In the genomic region with DNA sequence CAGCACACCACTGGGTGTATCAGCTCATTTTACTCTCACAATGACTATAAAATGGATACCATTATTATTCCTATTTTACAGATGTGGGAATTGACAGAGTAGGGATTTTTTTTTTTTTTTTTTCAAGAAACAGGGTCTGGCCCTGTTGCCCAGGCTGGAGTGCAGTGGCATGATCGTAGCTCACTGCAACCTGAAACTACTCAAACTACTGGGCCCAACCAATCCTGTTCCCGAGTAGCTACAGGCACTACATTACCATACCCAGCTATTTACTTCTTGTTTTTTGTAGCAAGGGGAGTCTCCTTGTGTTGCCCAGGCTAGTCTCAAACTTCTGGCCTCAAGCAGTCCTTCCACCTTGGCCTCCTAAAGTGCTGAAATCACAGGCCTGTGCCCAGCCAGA, we compare ENCODE assay signal across 30 cellular contexts.
"Had no signal": no experiment of that assay in that cellular context is flagged by ENCODE, and none has a peak within 500 bp of the region (broad histone marks: within the 10 kb centered on the region; RNA-seq: fewer than 3 reads in every experiment).

No MANE protein-coding gene starts in this region.

- H3K27me3 ChIP-seq: adrenal gland had no signal

- H3K36me3 ChIP-seq: adrenal gland had no signal

- H3K4me3 ChIP-seq: adrenal gland, SK-N-MC had no signal

- ATAC-seq: activated CD4-positive, alpha-beta T cell treated with anti-CD3 and anti-CD28 coated beads for 36 hours; activated T-helper 17 cell treated with anti-CD3 and anti-CD28 coated beads, Interleukin-2, amount 50 U/mL, for 72 hours; Panc1; Right ventricle myocardium inferior; T-cell had no signal

- H3K27me3 Mint-ChIP-seq: activated CD4-positive, alpha-beta memory T cell treated with anti-CD3 and anti-CD28 coated beads, Interleukin-2, amount 10 ng/mL, durations not matched to agents 7 days and 5 days; activated CD4-positive, alpha-beta T cell treated with anti-CD3 and anti-CD28 coated beads for 36 hours; activated naive CD4-positive, alpha-beta T cell treated with anti-CD3 and anti-CD28 coated beads, Interleukin-2, amount 10 ng/mL, durations not matched to agents 7 days and 5 days; activated naive CD8-positive, alpha-beta T cell treated with anti-CD3 and anti-CD28 coated beads, Interleukin-2, amount 10 ng/mL, durations not matched to agents 7 days and 5 days; activated T-helper 17 cell treated with anti-CD3 and anti-CD28 coated beads, Interleukin-2, amount 50 U/mL, for 72 hours; T-cell had no signal

- H3K36me3 Mint-ChIP-seq: activated naive CD4-positive, alpha-beta T cell treated with anti-CD3 and anti-CD28 coated beads, Interleukin-2, amount 10 ng/mL, durations not matched to agents 7 days and 5 days; activated naive CD8-positive, alpha-beta T cell treated with anti-CD3 and anti-CD28 coated beads, Interleukin-2, amount 10 ng/mL, durations not matched to agents 7 days and 5 days; T-cell had no signal

- H3K4me3 Mint-ChIP-seq: activated CD4-positive, alpha-beta memory T cell treated with anti-CD3 and anti-CD28 coated beads, Interleukin-2, amount 10 ng/mL, durations not matched to agents 7 days and 5 days; activated CD4-positive, alpha-beta T cell treated with anti-CD3 and anti-CD28 coated beads for 36 hours; activated naive CD4-positive, alpha-beta T cell treated with anti-CD3 and anti-CD28 coated beads, Interleukin-2, amount 10 ng/mL, durations not matched to agents 7 days and 5 days; activated naive CD8-positive, alpha-beta T cell treated with anti-CD3 and anti-CD28 coated beads, Interleukin-2, amount 10 ng/mL, durations not matched to agents 7 days and 5 days; activated T-helper 17 cell treated with anti-CD3 and anti-CD28 coated beads, Interleukin-2, amount 50 U/mL, for 72 hours; T-cell had no signal

- H3K9me3 ChIP-seq: adrenal gland had no signal

- H3K4me1 ChIP-seq: adrenal gland had no signal

- H3K27ac ChIP-seq: adrenal gland, SK-N-MC, VCaP had no signal

- DNase-seq: activated CD4-positive, alpha-beta memory T cell treated with anti-CD3 and anti-CD28 coated beads, Interleukin-2, amount 10 ng/mL, durations not matched to agents 7 days and 5 days; activated CD4-positive, alpha-beta T cell treated with anti-CD3 and anti-CD28 coated beads for 36 hours; activated CD4-positive, alpha-beta T cell treated with anti-CD3 and anti-CD28 coated beads, Interleukin-2, amount 50 U/mL, for 1 hour; activated gamma-delta T cell; activated naive CD4-positive, alpha-beta T cell treated with anti-CD3 and anti-CD28 coated beads, Interleukin-2, amount 10 ng/mL, durations not matched to agents 7 days and 5 days; activated naive CD8-positive, alpha-beta T cell treated with anti-CD3 and anti-CD28 coated beads, Interleukin-2, amount 10 ng/mL, durations not matched to agents 7 days and 5 days; activated T-cell treated with anti-CD3 and anti-CD28 coated beads for 4 hours; activated T-cell treated with anti-CD3 and anti-CD28 coated beads, Interleukin-2, amount 50 U/mL, for 48 hours; adrenal gland; anterior cingulate cortex; NCI-H1092; NCI-H1417; NCI-H1694; NCI-H2029; NCI-H2107; NCI-H2171 treated with DMSO at 0.1 percent for 48 hours; NCI-H345; NCI-H510A; NCI-H526 treated with DMSO at 0.1 percent for 48 hours; NCI-H82; OCI-M1; RPMI8226; T-cell; T-helper 2 cell; T1000 had no signal

- H3K9me3 Mint-ChIP-seq: activated CD4-positive, alpha-beta memory T cell treated with anti-CD3 and anti-CD28 coated beads, Interleukin-2, amount 10 ng/mL, durations not matched to agents 7 days and 5 days; activated naive CD4-positive, alpha-beta T cell treated with anti-CD3 and anti-CD28 coated beads, Interleukin-2, amount 10 ng/mL, durations not matched to agents 7 days and 5 days; activated naive CD8-positive, alpha-beta T cell treated with anti-CD3 and anti-CD28 coated beads, Interleukin-2, amount 10 ng/mL, durations not matched to agents 7 days and 5 days; activated T-helper 17 cell treated with anti-CD3 and anti-CD28 coated beads, Interleukin-2, amount 50 U/mL, for 72 hours; T-cell had no signal

- H3K27ac Mint-ChIP-seq: activated CD4-positive, alpha-beta memory T cell treated with anti-CD3 and anti-CD28 coated beads, Interleukin-2, amount 10 ng/mL, durations not matched to agents 7 days and 5 days; activated CD4-positive, alpha-beta T cell treated with anti-CD3 and anti-CD28 coated beads for 36 hours; activated naive CD4-positive, alpha-beta T cell treated with anti-CD3 and anti-CD28 coated beads, Interleukin-2, amount 10 ng/mL, durations not matched to agents 7 days and 5 days; activated naive CD8-positive, alpha-beta T cell treated with anti-CD3 and anti-CD28 coated beads, Interleukin-2, amount 10 ng/mL, durations not matched to agents 7 days and 5 days; activated T-helper 17 cell treated with anti-CD3 and anti-CD28 coated beads, Interleukin-2, amount 50 U/mL, for 72 hours; T-cell had no signal
